ENCODE assay signal across 14 cellular contexts in genomic region chr1:171346866-171347265, GRCh38.
"Had no signal": no experiment of that assay in that cellular context is flagged by ENCODE, and none has a peak within 500 bp of the region (broad histone marks: within the 10 kb centered on the region; RNA-seq: fewer than 3 reads in every experiment).

No MANE protein-coding gene starts in this region.

- H3K4me1 Mint-ChIP-seq: activated naive CD8-positive, alpha-beta T cell treated with anti-CD3 and anti-CD28 coated beads for 36 hours; central memory CD8-positive, alpha-beta T cell; naive thymus-derived CD4-positive, alpha-beta T cell; T-helper 17 cell had no signal

- H3K27me3 Mint-ChIP-seq: activated naive CD8-positive, alpha-beta T cell treated with anti-CD3 and anti-CD28 coated beads for 36 hours; T-helper 17 cell had no signal

- H3K4me3 ChIP-seq: lung, skin epidermis had no signal

- H3K27ac Mint-ChIP-seq: activated naive CD8-positive, alpha-beta T cell treated with anti-CD3 and anti-CD28 coated beads for 36 hours; naive thymus-derived CD4-positive, alpha-beta T cell; T-helper 17 cell had no signal

- DNase-seq: activated CD4-positive, alpha-beta T cell treated with anti-CD3 and anti-CD28 coated beads, Interleukin-2, amount 50 U/mL, for 1 hour; activated CD4-positive, CD25-positive, alpha-beta regulatory T cell; activated gamma-delta T cell treated with Interleukin-2 at 50 U/mL for 16 hours; activated naive CD8-positive, alpha-beta T cell treated with anti-CD3 and anti-CD28 coated beads for 36 hours; activated T-cell treated with anti-CD3 and anti-CD28 coated beads, Interleukin-2, amount 50 U/mL, for 48 hours; aorta; effector memory CD4-positive, alpha-beta T cell; left colon; naive thymus-derived CD4-positive, alpha-beta T cell; retina; T-helper 17 cell had no signal

- H3K9me3 Mint-ChIP-seq: central memory CD8-positive, alpha-beta T cell had no signal

- H3K4me3 Mint-ChIP-seq: activated naive CD8-positive, alpha-beta T cell treated with anti-CD3 and anti-CD28 coated beads for 36 hours; central memory CD8-positive, alpha-beta T cell; naive thymus-derived CD4-positive, alpha-beta T cell; T-helper 17 cell had no signal

- ATAC-seq: left colon; naive thymus-derived CD4-positive, alpha-beta T cell; T-helper 17 cell had no signal
